Comparison of ENCODE assay signal across 1 cellular context in genomic region chr17:62423647-62424461, GRCh38.
TF ChIP-seq lines count a peak whose summit lies in the region.

Gene METTL2A, plus strand, starts transcription at chr17:62423897. Its CDS starts 6 bp downstream, at chr17:62423903.

TF ChIP-seq in H1, 55 proteins besides CTCF, POLR2A, EP300 and RAD21 (continued from another document):
- TF ChIP-seq SP1 (IDR thresholded peaks at IDR 0.05; ENCODE audit: low read depth, low read length) (peak; percentile 35; the same call in 1 of the 2 replicates), POLR2AphosphoS5 (IDR thresholded peaks at IDR 0.05; ENCODE audit: low read depth, low read length) (peak; percentile 82), YY1 (IDR thresholded peaks at IDR 0.05; ENCODE audit: low read depth, low read length) (peak; percentile 98), ASH2L (IDR thresholded peaks at IDR 0.05; ENCODE audit: low read length) (peak; percentile 67), TBP (IDR thresholded peaks at IDR 0.05; ENCODE audit: low read depth, low read length) (peak; percentile 82), KDM5A (IDR thresholded peaks at IDR 0.05; ENCODE audit: low read length) (peak; percentile 72), PHF8 (conservative IDR thresholded peaks at IDR 0.05; ENCODE audit: low read depth, low read length) (peak; percentile 74), CREB1 (IDR thresholded peaks at IDR 0.05) (peak; percentile 45), TAF1 (IDR thresholded peaks at IDR 0.05; ENCODE audit: low read depth, low read length) (peak; percentile 88)
- TF ChIP-seq, protein P1, sequence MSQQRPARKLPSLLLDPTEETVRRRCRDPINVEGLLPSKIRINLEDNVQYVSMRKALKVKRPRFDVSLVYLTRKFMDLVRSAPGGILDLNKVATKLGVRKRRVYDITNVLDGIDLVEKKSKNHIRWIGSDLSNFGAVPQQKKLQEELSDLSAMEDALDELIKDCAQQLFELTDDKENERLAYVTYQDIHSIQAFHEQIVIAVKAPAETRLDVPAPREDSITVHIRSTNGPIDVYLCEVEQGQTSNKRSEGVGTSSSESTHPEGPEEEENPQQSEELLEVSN (IDR thresholded peaks at IDR 0.05): peak; percentile 98
- TF ChIP-seq, protein P2, sequence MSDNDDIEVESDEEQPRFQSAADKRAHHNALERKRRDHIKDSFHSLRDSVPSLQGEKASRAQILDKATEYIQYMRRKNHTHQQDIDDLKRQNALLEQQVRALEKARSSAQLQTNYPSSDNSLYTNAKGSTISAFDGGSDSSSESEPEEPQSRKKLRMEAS (IDR thresholded peaks at IDR 0.05): peak; percentile 87
